8 cellular contexts compared by ENCODE assay signal in genomic region chr6:138455746-138456392, GRCh38. TPM values are rescaled to one million over a fixed set of nuclear protein-coding genes. Genes with fewer than 3 reads are reported as not detected.
DNase-seq lines count a peak whose midpoint lies in the region; ATAC-seq and TF ChIP-seq lines count a peak whose summit lies in the region.

No MANE protein-coding gene starts in this region.

- POLR2A ChIA-PET in A673 (lab: Charles Lee; ENCODE audit: low non-redundant PET) = interaction anchor here (0.5 kb wide), 1 partner anchor 18 kb away, joined by 5 read pairs; no protein-coding TSS in a partner anchor

- ATAC-seq in GM18867 (IDR thresholded peaks at IDR 0.05; ENCODE audit: unreplicated experiment) (peak; percentile 94), HG03025 (IDR thresholded peaks at IDR 0.05; ENCODE audit: low FRiP score, unreplicated experiment) (peak; percentile 93)

- CTCF ChIA-PET in A673 (lab: Charles Lee) = no interaction called here

- H3K36me3 ChIP-seq in A673 (ENCODE audit: insufficient read depth, low read length, poor library complexity, severe bottlenecking) = no peaks in the 10 kb centered on the region

- H3K4me3 ChIP-seq in A673 (ENCODE audit: low read depth, low read length, poor library complexity, severe bottlenecking) = no peak overlapping the region

- H3K27ac ChIP-seq in A673 (ENCODE audit: low read depth, low read length, poor library complexity, severe bottlenecking) = no peak overlapping the region

- H3K27me3 ChIP-seq in A673 (replicated peaks; ENCODE audit: insufficient read depth, low read depth, low read length, poor library complexity) = no peaks in the 10 kb centered on the region

- intact Hi-C loops in A673 (cut with micrococcal nuclease; ENCODE audit: unreplicated experiment) = no loop called here

- BruUV-seq in A673 (replicated peaks; lab: Mats Ljungman, UMichigan) = no TSS peak

- H3K9me3 ChIP-seq in A673 (ENCODE audit: low read depth, low read length, poor library complexity, severe bottlenecking) = no peaks in the 10 kb centered on the region

- DNase-seq in A673 (ENCODE audit: low spot score) = peak; percentile 23
- peak; percentile 46 for DNase-seq in RPMI7951 (ENCODE audit: low read depth)
- peak; percentile 43 for DNase-seq in fibroblast of peridontal ligament (ENCODE audit: extremely low read depth)
- DNase-seq in T1000 (lab: John Stamatoyannopoulos, UW) = no peak
- DNase-seq in 8988T = no peak
- no peak for DNase-seq in NK-92 treated with Interleukin-12 subunit alpha and Interleukin-12 subunit beta, amount 100 ng/mL, for 24 hours (lab: John Stamatoyannopoulos, UW)

- no peak for TF ChIP-seq CTCF in A673 (conservative IDR thresholded peaks at IDR 0.05; ENCODE audit: low read depth, low read length)

- H3K4me1 ChIP-seq in A673 (ENCODE audit: insufficient read depth, low read length, poor library complexity, severe bottlenecking) = peaks cover 20% of the 10 kb centered on the region

RNA-seq across cellular contexts. Expression of gene NHSL1, which starts 43.4 kb away (rescaled TPM):
- total RNA-seq in A673 (2021) = 29.5 and 33.1 TPM in 2 replicates
- total RNA-seq in RPMI7951 (2014; rRNA removed; shearing (Covaris generic)) = 4.0 and 9.1 TPM in 2 replicates

RNA-seq across cellular contexts. Expression of gene HEBP2, which starts 51.8 kb away (rescaled TPM):
- 8.7 and 14.7 TPM in 2 replicates for total RNA-seq in A673 (2021)
- total RNA-seq in RPMI7951 (2014; rRNA removed; shearing (Covaris generic)) = 24.8 and 37.3 TPM in 2 replicates

Comparison
In these comparisons a context has a peak if more than half of its experiments do, and no peak if none do; other contexts are left out.
1. DNase-seq: peak in A673 (single experiment), RPMI7951 (single experiment) and fibroblast of peridontal ligament (single experiment); none in T1000 (single experiment), 8988T (single experiment) and NK-92 treated with Interleukin-12 subunit alpha and Interleukin-12 subunit beta, amount 100 ng/mL, for 24 hours (single experiment).